In the genomic region with DNA sequence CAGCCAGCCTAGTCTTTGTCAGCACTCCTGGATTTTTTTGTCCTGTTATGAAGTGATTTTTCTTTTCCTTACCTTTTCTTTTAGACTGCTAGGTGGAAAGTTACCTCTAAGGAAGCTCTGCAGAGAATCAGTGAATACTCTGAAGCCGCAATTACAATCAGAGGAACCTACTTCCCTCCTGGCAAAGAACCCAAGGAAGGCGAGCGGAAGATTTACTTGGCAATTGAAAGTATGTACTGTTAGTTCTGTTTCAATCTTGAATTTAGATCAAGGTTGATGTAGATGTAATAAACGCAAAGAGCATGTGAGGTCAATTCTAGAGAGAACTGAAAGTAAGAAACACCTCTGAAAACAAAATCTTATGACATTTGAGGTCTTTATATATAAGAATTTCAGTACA, we compare ENCODE assay signal across 29 cellular contexts.
"Had no signal": no experiment of that assay in that cellular context is flagged by ENCODE, and none has a peak within 500 bp of the region (broad histone marks: within the 10 kb centered on the region; RNA-seq: fewer than 3 reads in every experiment).

No MANE protein-coding gene starts in this region.

- FAIRE-seq: endometrium had no signal

- H3K79me2 ChIP-seq: hepatocyte had no signal

- H3K27me3 ChIP-seq: adrenal gland, body of pancreas, colonic mucosa, esophagus squamous epithelium, gastroesophageal sphincter, heart right ventricle, hepatocyte had no signal

- ATAC-seq: activated CD4-positive, alpha-beta T cell treated with anti-CD3 and anti-CD28 coated beads for 36 hours; activated CD8-positive, alpha-beta memory T cell treated with anti-CD3 and anti-CD28 coated beads, Interleukin-2, amount 10 ng/mL, durations not matched to agents 7 days and 5 days; activated CD8-positive, alpha-beta T cell treated with anti-CD3 and anti-CD28 coated beads, Interleukin-2, amount 10 ng/mL, durations not matched to agents 7 days and 5 days; activated naive CD8-positive, alpha-beta T cell treated with anti-CD3 and anti-CD28 coated beads, Interleukin-2, amount 50 U/mL, for 24 hours; body of pancreas; gastroesophageal sphincter had no signal

- H3K27ac ChIP-seq: body of pancreas, colonic mucosa, epithelial cell of prostate, esophagus squamous epithelium, gastroesophageal sphincter, hepatocyte had no signal

- H3K4me2 ChIP-seq: hepatocyte had no signal

- H3K36me3 ChIP-seq: colonic mucosa had no signal

- H3K4me3 ChIP-seq: adrenal gland, body of pancreas, colonic mucosa, esophagus squamous epithelium, gastroesophageal sphincter, heart right ventricle, hepatocyte had no signal

- H3K4me1 ChIP-seq: adrenal gland, body of pancreas, colonic mucosa, esophagus squamous epithelium, gastroesophageal sphincter had no signal

- H2AFZ ChIP-seq: hepatocyte had no signal

- H3K9me3 ChIP-seq: adrenal gland, body of pancreas, colonic mucosa, esophagus squamous epithelium, gastroesophageal sphincter, heart right ventricle had no signal

- DNase-seq: activated CD4-positive, alpha-beta memory T cell treated with anti-CD3 and anti-CD28 coated beads for 36 hours; activated CD4-positive, alpha-beta T cell treated with anti-CD3 and anti-CD28 coated beads for 36 hours; activated CD4-positive, alpha-beta T cell treated with anti-CD3 and anti-CD28 coated beads, Interleukin-2, amount 10 ng/mL, durations not matched to agents 24 days and 14 days; activated CD4-positive, CD25-positive, alpha-beta regulatory T cell; activated CD4-positive, CD25-positive, alpha-beta regulatory T cell treated with anti-CD3 and anti-CD28 coated beads, Interleukin-2, amount 50 U/mL, for 72 hours; activated CD8-positive, alpha-beta memory T cell treated with anti-CD3 and anti-CD28 coated beads, Interleukin-2, amount 10 ng/mL, durations not matched to agents 7 days and 5 days; activated CD8-positive, alpha-beta memory T cell treated with anti-CD3 and anti-CD28 coated beads, Interleukin-2, amount 50 U/mL, for 4 hours; activated CD8-positive, alpha-beta T cell treated with anti-CD3 and anti-CD28 coated beads, Interleukin-2, amount 10 ng/mL, durations not matched to agents 7 days and 5 days; activated effector memory CD4-positive, alpha-beta T cell treated with anti-CD3 and anti-CD28 coated beads, Interleukin-2, amount 50 U/mL, for 16 hours; activated naive CD4-positive, alpha-beta T cell treated with anti-CD3 and anti-CD28 coated beads for 36 hours; activated naive CD8-positive, alpha-beta T cell treated with anti-CD3 and anti-CD28 coated beads for 36 hours; activated naive CD8-positive, alpha-beta T cell treated with anti-CD3 and anti-CD28 coated beads, Interleukin-2, amount 50 U/mL, for 24 hours; activated T-cell treated with anti-CD3 and anti-CD28 coated beads, Interleukin-2, amount 50 U/mL, for 1 hour; activated T-cell treated with anti-CD3 and anti-CD28 coated beads, Interleukin-2, amount 50 U/mL, for 48 hours; amygdala; body of pancreas; central memory CD4-positive, alpha-beta T cell; cerebellar nuclear complex; colonic mucosa; effector CD8-positive, alpha-beta T cell; esophagus squamous epithelium; foreskin melanocyte; heart right ventricle; T1000 had no signal
